Comparison of ENCODE assay signal across 33 cellular contexts in genomic region chrX:106300239-106300638, GRCh38.
DNase-seq lines count a peak whose midpoint lies in the region; FAIRE-seq and TF ChIP-seq lines count a peak whose summit lies in the region.
"Had no signal": no experiment of that assay in that cellular context is flagged by ENCODE, and none has a peak within 500 bp of the region (broad histone marks: within the 10 kb centered on the region; RNA-seq: fewer than 3 reads in every experiment).

No MANE protein-coding gene starts in this region.

- intact Hi-C loops in CD4-positive, alpha-beta memory T cell (cut with micrococcal nuclease): no loop called here

- H3K9me3 Mint-ChIP-seq in progenitor cell of endocrine pancreas (ENCODE audit: low read depth): peaks cover 38% of the 10 kb centered on the region
- H3K9me3 Mint-ChIP-seq in CD4-positive, alpha-beta memory T cell: no peaks in the 10 kb centered on the region
- H3K9me3 Mint-ChIP-seq: dendritic cell treated with granulocyte-macrophage colony-stimulating factor and Interleukin-4, amounts not matched to agents 40 ng/mL and 50 ng/mL, for 4 days; natural killer cell treated with Interleukin-12 subunit alpha and Interleukin-12 subunit beta and Interleukin-15 and Interleukin-18, amount 100 ng/mL, for 72 hours had no signal

- no peak for TF ChIP-seq CTCF in progenitor cell of endocrine pancreas (IDR thresholded peaks at IDR 0.05; ENCODE audit: unreplicated experiment)

- H3K27ac Mint-ChIP-seq in progenitor cell of endocrine pancreas: no peak overlapping the region
- H3K27ac Mint-ChIP-seq in CD4-positive, alpha-beta memory T cell: no peak overlapping the region
- H3K27ac Mint-ChIP-seq: dendritic cell treated with granulocyte-macrophage colony-stimulating factor and Interleukin-4, amounts not matched to agents 40 ng/mL and 50 ng/mL, for 4 days; IgD-negative memory B cell; natural killer cell treated with Interleukin-12 subunit alpha and Interleukin-12 subunit beta and Interleukin-15 and Interleukin-18, amount 100 ng/mL, for 72 hours had no signal

- H3K4me1 Mint-ChIP-seq in progenitor cell of endocrine pancreas (ENCODE audit: low read depth): no peaks in the 10 kb centered on the region
- no peaks in the 10 kb centered on the region for H3K4me1 Mint-ChIP-seq in CD4-positive, alpha-beta memory T cell
- H3K4me1 Mint-ChIP-seq: IgD-negative memory B cell had no signal

- no peak overlapping the region for H3K27ac ChIP-seq in CD4-positive, alpha-beta memory T cell (ENCODE audit: low read depth, low read length)
- H3K27ac ChIP-seq: lower lobe of right lung, SK-N-MC, tibial nerve, VCaP had no signal

- no peak overlapping the region for H3K4me3 Mint-ChIP-seq in progenitor cell of endocrine pancreas (ENCODE audit: low read depth)
- H3K4me3 Mint-ChIP-seq in CD4-positive, alpha-beta memory T cell: no peak overlapping the region
- H3K4me3 Mint-ChIP-seq: dendritic cell treated with granulocyte-macrophage colony-stimulating factor and Interleukin-4, amounts not matched to agents 40 ng/mL and 50 ng/mL, for 4 days; IgD-negative memory B cell; natural killer cell treated with Interleukin-12 subunit alpha and Interleukin-12 subunit beta and Interleukin-15 and Interleukin-18, amount 100 ng/mL, for 72 hours had no signal

- POLR2A ChIA-PET in CD4-positive, alpha-beta memory T cell (lab: Charles Lee; ENCODE audit: partially characterized antibody): no interaction called here

- no peaks in the 10 kb centered on the region for H3K4me1 ChIP-seq in CD4-positive, alpha-beta memory T cell (ENCODE audit: insufficient read depth, low read length)
- H3K4me1 ChIP-seq: BE2C, lower lobe of right lung, tibial nerve had no signal

- DNase-seq in DMS53 (lab: John Stamatoyannopoulos, UW): peak; percentile 74
- DNase-seq in NCI-H226: peak; percentile 57
- DNase-seq in astrocyte of the hippocampus (ENCODE audit: low read depth, low spot score): peak; percentile 11
- DNase-seq in iris pigment epithelial cell (ENCODE audit: low read depth): peak; percentile 26
- no peak for DNase-seq in progenitor cell of endocrine pancreas (ENCODE audit: low spot score, unreplicated experiment)
- no peak for DNase-seq in CD4-positive, alpha-beta memory T cell
- no peak for DNase-seq in frontal cortex (ENCODE audit: low spot score in 2 of 2)
- DNase-seq in SHP77 (lab: John Stamatoyannopoulos, UW): no peak
- DNase-seq: ACHN; activated CD4-positive, alpha-beta T cell treated with anti-CD3 and anti-CD28 coated beads for 48 hours; activated naive CD4-positive, alpha-beta T cell; activated T-cell treated with anti-CD3 and anti-CD28 coated beads, Interleukin-2, amount 50 U/mL, for 1 hour; amniotic stem cell; BE2C; caudate nucleus; GDM1; glutamatergic neuron; kidney; lower lobe of right lung; NCI-H1105; NCI-H2029; NCI-H2227 treated with DMSO at 0.1 percent for 48 hours; NCI-H69; retina; RPMI8226; stimulated activated CD4-positive, alpha-beta T cell treated with anti-CD3 and anti-CD28 coated beads, Interleukin-2, amount 100 ng/mL, for 24 hours had no signal

- H3K4me3 ChIP-seq in CD4-positive, alpha-beta memory T cell (ENCODE audit: low read length in 2 of 2): no peak overlapping the region
- H3K4me3 ChIP-seq: lower lobe of right lung, SK-N-MC, tibial nerve had no signal

- no peaks in the 10 kb centered on the region for H3K27me3 Mint-ChIP-seq in progenitor cell of endocrine pancreas
- H3K27me3 Mint-ChIP-seq in CD4-positive, alpha-beta memory T cell: peaks cover 0 to 2% of the 10 kb centered on the region in 2 donors
- H3K27me3 Mint-ChIP-seq: dendritic cell treated with granulocyte-macrophage colony-stimulating factor and Interleukin-4, amounts not matched to agents 40 ng/mL and 50 ng/mL, for 4 days had no signal

- no peaks in the 10 kb centered on the region for H3K36me3 Mint-ChIP-seq in progenitor cell of endocrine pancreas (ENCODE audit: insufficient read depth)
- no peaks in the 10 kb centered on the region for H3K36me3 Mint-ChIP-seq in CD4-positive, alpha-beta memory T cell
- H3K36me3 Mint-ChIP-seq: IgD-negative memory B cell; natural killer cell treated with Interleukin-12 subunit alpha and Interleukin-12 subunit beta and Interleukin-15 and Interleukin-18, amount 100 ng/mL, for 72 hours had no signal

- FAIRE-seq in frontal cortex (lab: Jason Lieb, UNC): no peak
- FAIRE-seq: H1, kidney had no signal

- H3K9me3 ChIP-seq in CD4-positive, alpha-beta memory T cell (ENCODE audit: control insufficient read depth in 1 of 2, low read length in 2 of 2): no peaks in the 10 kb centered on the region
- H3K9me3 ChIP-seq: BE2C, lower lobe of right lung, tibial nerve had no signal

- no peaks in the 10 kb centered on the region for H3K36me3 ChIP-seq in CD4-positive, alpha-beta memory T cell (ENCODE audit: insufficient read depth, low read length)
- H3K36me3 ChIP-seq: BE2C, lower lobe of right lung, tibial nerve had no signal

- CTCF ChIA-PET in CD4-positive, alpha-beta memory T cell (lab: Charles Lee; ENCODE audit: partially characterized antibody): no interaction called here

- no peaks in the 10 kb centered on the region for H3K27me3 ChIP-seq in CD4-positive, alpha-beta memory T cell (ENCODE audit: insufficient read depth, low read length)
- H3K27me3 ChIP-seq: BE2C, tibial nerve had no signal

Comparison
In these comparisons a context has a peak if more than half of its experiments do, and no peak if none do; other contexts are left out.
1. DNase-seq: peak in DMS53 (single experiment), NCI-H226 (single experiment), astrocyte of the hippocampus (single experiment) and iris pigment epithelial cell (single experiment); none in progenitor cell of endocrine pancreas (single experiment), CD4-positive, alpha-beta memory T cell (0 of 5), frontal cortex (0 of 2) and SHP77 (0 of 2).